ENCODE assay signal across 24 cellular contexts in the genomic region with DNA sequence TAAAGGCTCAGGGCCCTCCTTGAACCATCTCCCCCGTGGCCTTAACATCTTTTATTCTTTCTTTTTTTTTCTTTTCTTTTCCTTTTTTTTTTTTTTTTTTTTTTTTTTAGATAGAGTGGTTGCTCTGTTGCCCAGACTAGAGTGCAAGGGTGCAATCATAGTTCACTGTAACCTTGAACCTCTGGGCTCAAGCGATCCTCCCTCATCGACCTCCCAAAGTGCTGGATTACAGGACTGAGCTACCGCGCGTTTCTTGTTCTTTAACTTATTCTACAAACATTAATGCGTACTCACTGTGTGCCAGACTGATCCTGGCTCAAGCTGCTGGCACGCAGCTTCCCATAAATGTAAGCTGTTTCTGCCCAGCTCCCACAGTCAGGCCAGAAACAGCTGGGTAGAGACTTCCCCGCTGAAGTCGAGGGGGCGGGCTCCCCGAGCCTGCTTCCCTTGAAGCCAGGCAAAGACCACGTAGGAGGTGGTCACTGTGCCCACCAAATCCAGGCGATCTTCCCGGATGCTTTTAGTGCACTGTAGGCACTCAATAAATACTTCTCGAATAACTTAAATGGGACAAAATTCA. TPM values are rescaled to one million over a fixed set of nuclear protein-coding genes. Genes with fewer than 3 reads are reported as not detected.
DNase-seq lines count a peak whose midpoint lies in the region; ATAC-seq and TF ChIP-seq lines count a peak whose summit lies in the region.
"Had no signal": no experiment of that assay in that cellular context is flagged by ENCODE, and none has a peak within 500 bp of the region (broad histone marks: within the 10 kb centered on the region; RNA-seq: fewer than 3 reads in every experiment).

No MANE protein-coding gene starts in this region.

- H3K9me3 ChIP-seq in endodermal cell (ENCODE audit: control insufficient read depth, low read length): no peaks in the 10 kb centered on the region
- H3K9me3 ChIP-seq: body of pancreas, pancreas, sigmoid colon had no signal

- intact Hi-C loops in natural killer cell (cut with micrococcal nuclease): no loop called here

- peak; percentile 51 for DNase-seq in natural killer cell treated with Interleukin-12 subunit alpha and Interleukin-12 subunit beta and Interleukin-15 and Interleukin-18, amount 100 ng/mL, for 72 hours (ENCODE audit: low spot score)
- DNase-seq in natural killer cell: no peak
- DNase-seq in endodermal cell: peak; percentile 47
- no peak for DNase-seq in naive thymus-derived CD8-positive, alpha-beta T cell
- no peak for DNase-seq in cortex of kidney (lab: John Stamatoyannopoulos, UW)
- no peak for DNase-seq in HT-29 (ENCODE audit: low spot score)
- DNase-seq: activated CD4-positive, alpha-beta T cell treated with anti-CD3 and anti-CD28 coated beads, Interleukin-2, amount 50 U/mL, for 1 hour; activated T-cell treated with anti-CD3 and anti-CD28 coated beads, Interleukin-2, amount 50 U/mL, for 24 hours; body of pancreas; CD4-positive, alpha-beta T cell; DMS53; KBM-7; NCI-H187; NCI-H345; pancreas; PC-3; SHP77 treated with DMSO at 0.1 percent for 48 hours; sigmoid colon; T-helper 1 cell had no signal

- H3K27me3 ChIP-seq in endodermal cell (ENCODE audit: control insufficient read depth, insufficient read depth, low read length, poor library complexity, severe bottlenecking): peaks cover 100% of the 10 kb centered on the region
- H3K27me3 ChIP-seq: body of pancreas, pancreas had no signal

- peak overlapping the region in 1 of 2 donors; percentile 61 for H3K27ac Mint-ChIP-seq in natural killer cell treated with Interleukin-12 subunit alpha and Interleukin-12 subunit beta and Interleukin-15 and Interleukin-18, amount 100 ng/mL, for 72 hours
- H3K27ac Mint-ChIP-seq in natural killer cell (no peak overlapping the region), endodermal cell (no peak overlapping the region)
- peak overlapping the region in 1 of 10 donors; percentile 69 for H3K27ac Mint-ChIP-seq in naive thymus-derived CD8-positive, alpha-beta T cell
- H3K27ac Mint-ChIP-seq: activated T-cell treated with anti-CD3 and anti-CD28 coated beads, Interleukin-2, amount 50 U/mL, for 24 hours; CD4-positive, alpha-beta T cell; stimulated activated naive CD8-positive, alpha-beta T cell treated with anti-CD3 and anti-CD28 coated beads, Interleukin-15, Interleukin-2, amounts not matched to agents 100 ng/mL and 50 ng/mL, for 24 hours had no signal

- no peaks in the 10 kb centered on the region for H3K4me1 ChIP-seq in endodermal cell (ENCODE audit: control insufficient read depth, insufficient read depth, low read length)
- H3K4me1 ChIP-seq: pancreas had no signal

- WGBS in endodermal cell (ENCODE audit: insufficient coverage in 1 of 2, insufficient read length in 1 of 2), 2 experiments: 11 to 14% methylated on average over 3 to 16 of the region's 16 CpGs

- H3K4me3 ChIP-seq in endodermal cell (ENCODE audit: low read length): no peak overlapping the region
- H3K4me3 ChIP-seq: body of pancreas, pancreas had no signal

- H3K9me3 Mint-ChIP-seq in natural killer cell treated with Interleukin-12 subunit alpha and Interleukin-12 subunit beta and Interleukin-15 and Interleukin-18, amount 100 ng/mL, for 72 hours: no peaks in the 10 kb centered on the region
- H3K9me3 Mint-ChIP-seq in natural killer cell (no peaks in the 10 kb centered on the region), endodermal cell (no peaks in the 10 kb centered on the region)
- H3K9me3 Mint-ChIP-seq in naive thymus-derived CD8-positive, alpha-beta T cell: peaks cover 0 to 4% (median 0%) of the 10 kb centered on the region in 9 donors
- H3K9me3 Mint-ChIP-seq: activated naive CD4-positive, alpha-beta T cell treated with anti-CD3 and anti-CD28 coated beads, Interleukin-2, amount 50 U/mL, for 72 hours; activated T-cell treated with anti-CD3 and anti-CD28 coated beads, Interleukin-2, amount 50 U/mL, for 24 hours; CD4-positive, alpha-beta T cell; stimulated activated naive CD8-positive, alpha-beta T cell treated with anti-CD3 and anti-CD28 coated beads, Interleukin-15, Interleukin-2, amounts not matched to agents 100 ng/mL and 50 ng/mL, for 24 hours had no signal

- peak overlapping the region; percentile 61 for H3K4me3 Mint-ChIP-seq in natural killer cell treated with Interleukin-12 subunit alpha and Interleukin-12 subunit beta and Interleukin-15 and Interleukin-18, amount 100 ng/mL, for 72 hours
- H3K4me3 Mint-ChIP-seq in natural killer cell (no peak overlapping the region), endodermal cell (no peak overlapping the region)
- H3K4me3 Mint-ChIP-seq in naive thymus-derived CD8-positive, alpha-beta T cell: peak overlapping the region in 8 of 10 donors; percentile 31 to 81 (median 66)
- H3K4me3 Mint-ChIP-seq: CD4-positive, alpha-beta T cell had no signal

- peaks cover 2% of the 10 kb centered on the region for H3K36me3 Mint-ChIP-seq in natural killer cell treated with Interleukin-12 subunit alpha and Interleukin-12 subunit beta and Interleukin-15 and Interleukin-18, amount 100 ng/mL, for 72 hours
- H3K36me3 Mint-ChIP-seq in natural killer cell (no peaks in the 10 kb centered on the region), endodermal cell (ENCODE audit: low read depth) (no peaks in the 10 kb centered on the region)
- peaks cover 0 to 6% (median 0%) of the 10 kb centered on the region in 3 donors for H3K36me3 Mint-ChIP-seq in naive thymus-derived CD8-positive, alpha-beta T cell

- H3K4me1 Mint-ChIP-seq in natural killer cell treated with Interleukin-12 subunit alpha and Interleukin-12 subunit beta and Interleukin-15 and Interleukin-18, amount 100 ng/mL, for 72 hours (ENCODE audit: low read depth in 2 of 2): peaks cover 20 to 25% of the 10 kb centered on the region in 2 donors
- H3K4me1 Mint-ChIP-seq in natural killer cell: peaks cover 15 to 23% of the 10 kb centered on the region in 2 donors
- peaks cover 10% of the 10 kb centered on the region for H3K4me1 Mint-ChIP-seq in endodermal cell
- H3K4me1 Mint-ChIP-seq in naive thymus-derived CD8-positive, alpha-beta T cell: peaks cover 14 to 31% (median 29%) of the 10 kb centered on the region in 4 donors

- no peak overlapping the region for H3K27ac ChIP-seq in endodermal cell (ENCODE audit: low read depth, low read length)
- H3K27ac ChIP-seq: body of pancreas, pancreas, sigmoid colon had no signal

- no peak overlapping the region for H3K9ac ChIP-seq in endodermal cell (ENCODE audit: extremely low read depth, low read length, poor library complexity, severe bottlenecking)

- H3K27me3 Mint-ChIP-seq in natural killer cell treated with Interleukin-12 subunit alpha and Interleukin-12 subunit beta and Interleukin-15 and Interleukin-18, amount 100 ng/mL, for 72 hours: peaks cover 48 to 63% of the 10 kb centered on the region in 2 donors
- H3K27me3 Mint-ChIP-seq in natural killer cell (ENCODE audit: low read depth in 2 of 2) (peaks cover 68 to 82% of the 10 kb centered on the region in 2 donors), endodermal cell (ENCODE audit: insufficient read depth) (peaks cover 98% of the 10 kb centered on the region)
- H3K27me3 Mint-ChIP-seq in naive thymus-derived CD8-positive, alpha-beta T cell: peaks cover 41 to 80% (median 68%) of the 10 kb centered on the region in 5 donors

- ATAC-seq in natural killer cell treated with Interleukin-12 subunit alpha and Interleukin-12 subunit beta and Interleukin-15 and Interleukin-18, amount 100 ng/mL, for 72 hours: no peak
- ATAC-seq in natural killer cell (no peak), HG02623 (IDR thresholded peaks at IDR 0.05; ENCODE audit: unreplicated experiment) (no peak), HG02884 (IDR thresholded peaks at IDR 0.05; ENCODE audit: unreplicated experiment) (no peak)
- no peak for ATAC-seq in naive thymus-derived CD8-positive, alpha-beta T cell
- ATAC-seq: activated naive CD4-positive, alpha-beta T cell treated with anti-CD3 and anti-CD28 coated beads, Interleukin-2, amount 50 U/mL, for 72 hours; body of pancreas; pancreas; PC-3 had no signal

- POLR2A ChIA-PET in naive thymus-derived CD8-positive, alpha-beta T cell (lab: Charles Lee): no interaction called here

- TF ChIP-seq CTCF in natural killer cell (IDR thresholded peaks at IDR 0.05) (no peak), endodermal cell (conservative IDR thresholded peaks at IDR 0.05) (no peak)

- no peaks in the 10 kb centered on the region for H3K36me3 ChIP-seq in endodermal cell (ENCODE audit: control insufficient read depth, insufficient read depth, low read length)
- H3K36me3 ChIP-seq: pancreas, sigmoid colon had no signal

RNA-seq across cellular contexts. Expression of gene VAX2, which starts 6.2 kb away (rescaled TPM):
- total RNA-seq in natural killer cell treated with Interleukin-12 subunit alpha and Interleukin-12 subunit beta and Interleukin-15 and Interleukin-18, amount 100 ng/mL, for 72 hours: 10 to 100 TPM in 1 of 2 donors, 1 to 10 TPM in 1; 8.4 to 15.8 TPM
- total RNA-seq in natural killer cell (not detected), endodermal cell (under 1 TPM; 0.24 to 0.40 TPM)
- 0.68 TPM for polyA plus RNA-seq in endodermal cell (2013, experiment 1 of 2)
- polyA plus RNA-seq in endodermal cell (2013, experiment 2 of 2): 0.58 TPM
- not detected for total RNA-seq in naive thymus-derived CD8-positive, alpha-beta T cell
- polyA plus RNA-seq in naive thymus-derived CD8-positive, alpha-beta T cell: not detected
- 1.8 and 2.3 TPM in 2 replicates for total RNA-seq in HT-29 (2014; rRNA removed; shearing (Covaris generic))
- total RNA-seq: CD4-positive, alpha-beta T cell; frontal cortex; PC-3 had no signal

RNA-seq across cellular contexts. Expression of gene ATP6V1B1, which starts 29.2 kb away (rescaled TPM):
- 1 to 10 TPM; 6.5 to 7.2 TPM for total RNA-seq in natural killer cell treated with Interleukin-12 subunit alpha and Interleukin-12 subunit beta and Interleukin-15 and Interleukin-18, amount 100 ng/mL, for 72 hours
- total RNA-seq in natural killer cell: not detected
- total RNA-seq in endodermal cell: not detected
- polyA plus RNA-seq in endodermal cell (2013, experiment 1 of 2): 1.1 TPM
- polyA plus RNA-seq in endodermal cell (2013, experiment 2 of 2): 0.79 TPM
- total RNA-seq in naive thymus-derived CD8-positive, alpha-beta T cell: not detected
- polyA plus RNA-seq in naive thymus-derived CD8-positive, alpha-beta T cell: not detected
- 32.8 and 43.9 TPM in 2 replicates for total RNA-seq in HT-29 (2014; rRNA removed; shearing (Covaris generic))
- total RNA-seq: CD4-positive, alpha-beta T cell; frontal cortex; PC-3 had no signal

Comparison
In these comparisons a context has a peak if more than half of its experiments do, and no peak if none do; other contexts are left out.
1. DNase-seq: peak in natural killer cell treated with Interleukin-12 subunit alpha and Interleukin-12 subunit beta and Interleukin-15 and Interleukin-18, amount 100 ng/mL, for 72 hours (single experiment) and endodermal cell (single experiment); none in natural killer cell (single experiment), naive thymus-derived CD8-positive, alpha-beta T cell (0 of 10), cortex of kidney (single experiment) and HT-29 (single experiment).
2. H3K4me3 Mint-ChIP-seq: peak in natural killer cell treated with Interleukin-12 subunit alpha and Interleukin-12 subunit beta and Interleukin-15 and Interleukin-18, amount 100 ng/mL, for 72 hours (single experiment) and naive thymus-derived CD8-positive, alpha-beta T cell (8 of 10); none in natural killer cell (single experiment) and endodermal cell (single experiment).
3. RNA of gene ATP6V1B1, which starts 29.2 kb away (total RNA-seq): 32.8 to 43.9 TPM in HT-29 and 6.5 to 7.2 TPM in natural killer cell treated with Interleukin-12 subunit alpha and Interleukin-12 subunit beta and Interleukin-15 and Interleukin-18, amount 100 ng/mL, for 72 hours; not detected in endodermal cell, not detected in natural killer cell and not detected in naive thymus-derived CD8-positive, alpha-beta T cell; every median in the first group is over 4 times any median in the second.